In genomic region chr11:61579398-61580291, GRCh38 we compare ENCODE assay signal across 10 cellular contexts. TPM values are rescaled to one million over a fixed set of nuclear protein-coding genes. Genes with fewer than 3 reads are reported as not detected.
A peak's percentile ranks its signal among the peaks of the same experiment; 100 is the strongest.
DNase-seq lines count a peak whose midpoint lies in the region; ATAC-seq and TF ChIP-seq lines count a peak whose summit lies in the region.
"Had no signal": no experiment of that assay in that cellular context is flagged by ENCODE, and none has a peak within 500 bp of the region (broad histone marks: within the 10 kb centered on the region; RNA-seq: fewer than 3 reads in every experiment).

No MANE protein-coding gene starts in this region.

- H3K79me2 ChIP-seq in Loucy (ENCODE audit: insufficient read depth, low read length) = no peaks in the 10 kb centered on the region

- H3K9me3 Mint-ChIP-seq in CD14-positive monocyte = peaks cover 0 to 14% (median 6%) of the 10 kb centered on the region in 7 donors
- H3K9me3 Mint-ChIP-seq in central memory CD8-positive, alpha-beta T cell = no peaks in the 10 kb centered on the region
- H3K9me3 Mint-ChIP-seq in natural killer cell treated with Interleukin-12 subunit alpha and Interleukin-12 subunit beta and Interleukin-15 and Interleukin-18, amount 100 ng/mL, for 72 hours = no peaks in the 10 kb centered on the region

- H4K20me1 ChIP-seq in Loucy (ENCODE audit: insufficient read depth, low read length, poor library complexity, severe bottlenecking) = no peaks in the 10 kb centered on the region

- no peaks in the 10 kb centered on the region for H3K27me3 ChIP-seq in Loucy (ENCODE audit: insufficient read depth, low read length, poor library complexity, severe bottlenecking)

- no peak overlapping the region for H3K4me2 ChIP-seq in Loucy (ENCODE audit: low read depth, low read length, poor library complexity, severe bottlenecking)

- H2AFZ ChIP-seq in Loucy (ENCODE audit: low read length) = no peak overlapping the region

- H3K4me3 ChIP-seq in Loucy (ENCODE audit: low read length, poor library complexity, severe bottlenecking) (no peak overlapping the region), mucosa of descending colon (no peak overlapping the region)

- peak overlapping the region in 1 of 7 donors; percentile 30 for H3K27ac Mint-ChIP-seq in CD14-positive monocyte
- H3K27ac Mint-ChIP-seq in central memory CD8-positive, alpha-beta T cell (ENCODE audit: low read depth) = no peak overlapping the region
- H3K27ac Mint-ChIP-seq in natural killer cell treated with Interleukin-12 subunit alpha and Interleukin-12 subunit beta and Interleukin-15 and Interleukin-18, amount 100 ng/mL, for 72 hours = peak overlapping the region in 1 of 2 donors; percentile 31

- no peaks in the 10 kb centered on the region for H3K9me3 ChIP-seq in Loucy (ENCODE audit: insufficient read depth, low read depth, low read length)
- H3K9me3 ChIP-seq in mucosa of descending colon = no peaks in the 10 kb centered on the region

- peaks cover 48 to 61% (median 54%) of the 10 kb centered on the region in 3 donors for H3K27me3 Mint-ChIP-seq in CD14-positive monocyte (ENCODE audit: low read depth in 3 of 3)
- peaks cover 82% of the 10 kb centered on the region for H3K27me3 Mint-ChIP-seq in central memory CD8-positive, alpha-beta T cell
- H3K27me3 Mint-ChIP-seq in natural killer cell treated with Interleukin-12 subunit alpha and Interleukin-12 subunit beta and Interleukin-15 and Interleukin-18, amount 100 ng/mL, for 72 hours = peaks cover 20 to 34% of the 10 kb centered on the region in 2 donors

- intact Hi-C loops in CD14-positive monocyte (cut with micrococcal nuclease) = no loop called here
- intact Hi-C loops in mucosa of descending colon (cut with DNase I, micrococcal nuclease) = loop anchor here in 1 of 2 donors (5.0 kb wide), 1 partner anchor 48 kb away; no protein-coding TSS in a partner anchor

- DNase-seq in CD14-positive monocyte (ENCODE audit: low spot score) (no peak), NCI-H1417 treated with DMSO at 0.1 percent for 48 hours (lab: John Stamatoyannopoulos, UW) (no peak), mucosa of descending colon (no peak), NCI-H1417 (lab: John Stamatoyannopoulos, UW) (no peak)
- DNase-seq in central memory CD8-positive, alpha-beta T cell (ENCODE audit: low spot score in 2 of 2) = no peak
- no peak for DNase-seq in natural killer cell treated with Interleukin-12 subunit alpha and Interleukin-12 subunit beta and Interleukin-15 and Interleukin-18, amount 100 ng/mL, for 72 hours (ENCODE audit: low spot score)
- no peak for DNase-seq in activated CD8-positive, alpha-beta memory T cell treated with anti-CD3 and anti-CD28 coated beads, Interleukin-2, amount 50 U/mL, for 48 hours
- DNase-seq: activated CD4-positive, CD25-positive, alpha-beta regulatory T cell; NCI-H1092 treated with DMSO at 0.1 percent for 48 hours had no signal

- no peaks in the 10 kb centered on the region for H3K36me3 Mint-ChIP-seq in CD14-positive monocyte
- peaks cover 16% of the 10 kb centered on the region for H3K36me3 Mint-ChIP-seq in central memory CD8-positive, alpha-beta T cell (ENCODE audit: insufficient read depth)
- no peaks in the 10 kb centered on the region for H3K36me3 Mint-ChIP-seq in natural killer cell treated with Interleukin-12 subunit alpha and Interleukin-12 subunit beta and Interleukin-15 and Interleukin-18, amount 100 ng/mL, for 72 hours

- no peak for ATAC-seq in central memory CD8-positive, alpha-beta T cell (replicated peaks; ENCODE audit: extremely low read depth, poor library complexity, severe bottlenecking)
- no peak for ATAC-seq in natural killer cell treated with Interleukin-12 subunit alpha and Interleukin-12 subunit beta and Interleukin-15 and Interleukin-18, amount 100 ng/mL, for 72 hours
- ATAC-seq in mucosa of descending colon = no peak

- no peak for TF ChIP-seq CTCF in CD14-positive monocyte (IDR thresholded peaks at IDR 0.05)
- peak; percentile 15; the same call in 1 of the 2 replicates for TF ChIP-seq CTCF in Loucy (conservative IDR thresholded peaks at IDR 0.05; ENCODE audit: low read length)
- no peak for TF ChIP-seq CTCF in mucosa of descending colon (IDR thresholded peaks at IDR 0.05)

- no peaks in the 10 kb centered on the region for H3K4me1 ChIP-seq in Loucy (ENCODE audit: insufficient read depth, low read length, poor library complexity, severe bottlenecking)
- peaks cover 9% of the 10 kb centered on the region for H3K4me1 ChIP-seq in mucosa of descending colon (ENCODE audit: low read depth)

- H3K4me3 Mint-ChIP-seq in CD14-positive monocyte = peak overlapping the region; percentile 55 to 76
- peak overlapping the region; percentile 72 for H3K4me3 Mint-ChIP-seq in central memory CD8-positive, alpha-beta T cell
- H3K4me3 Mint-ChIP-seq in natural killer cell treated with Interleukin-12 subunit alpha and Interleukin-12 subunit beta and Interleukin-15 and Interleukin-18, amount 100 ng/mL, for 72 hours = peak overlapping the region; percentile 63

- H3K9me2 ChIP-seq in Loucy (replicated peaks; ENCODE audit: low read depth, low read length) = no peaks in the 10 kb centered on the region

- H3K36me3 ChIP-seq in Loucy (ENCODE audit: insufficient read depth, low read length) = no peaks in the 10 kb centered on the region
- H3K36me3 ChIP-seq in mucosa of descending colon (ENCODE audit: low read depth) = no peaks in the 10 kb centered on the region

- H3K9ac ChIP-seq in Loucy (ENCODE audit: low read depth, low read length, poor library complexity, severe bottlenecking) = no peak overlapping the region

- H3K4me1 Mint-ChIP-seq in CD14-positive monocyte = peaks cover 12% of the 10 kb centered on the region
- peaks cover 12% of the 10 kb centered on the region for H3K4me1 Mint-ChIP-seq in central memory CD8-positive, alpha-beta T cell
- peaks cover 12% of the 10 kb centered on the region in 2 donors for H3K4me1 Mint-ChIP-seq in natural killer cell treated with Interleukin-12 subunit alpha and Interleukin-12 subunit beta and Interleukin-15 and Interleukin-18, amount 100 ng/mL, for 72 hours (ENCODE audit: low read depth in 2 of 2)

- no peaks in the 10 kb centered on the region for H3F3A ChIP-seq in Loucy (ENCODE audit: low read depth)

RNA-seq across cellular contexts. Expression of gene SYT7, which starts 1.2 kb away (rescaled TPM):
- polyA plus RNA-seq in CD14-positive monocyte = not detected
- total RNA-seq in natural killer cell treated with Interleukin-12 subunit alpha and Interleukin-12 subunit beta and Interleukin-15 and Interleukin-18, amount 100 ng/mL, for 72 hours = not detected
- total RNA-seq in mucosa of descending colon = 10 to 100 TPM in 2 of 3 donors, 1 to 10 TPM in 1; 8.2 to 19.7 (median 19.0) TPM

Comparison
In these comparisons a context has a peak if more than half of its experiments do, and no peak if none do; other contexts are left out.
1. RNA of gene SYT7, which starts 1.2 kb away (total RNA-seq): 8.2 to 19.7 TPM in mucosa of descending colon; not detected in natural killer cell treated with Interleukin-12 subunit alpha and Interleukin-12 subunit beta and Interleukin-15 and Interleukin-18, amount 100 ng/mL, for 72 hours; every median in the first group is over 4 times any median in the second.
2. Peak in every context shown above with its lines, with median percentiles within 50 percentile points of each other: H3K4me3 Mint-ChIP-seq.